Comparison of ENCODE assay signal across 2 cellular contexts in genomic region chr1:30949487-30949838, GRCh38. TPM values are rescaled to one million over a fixed set of nuclear protein-coding genes. Genes with fewer than 3 reads are reported as not detected.
"Had no signal": no experiment of that assay in that cellular context is flagged by ENCODE, and none has a peak within 500 bp of the region (broad histone marks: within the 10 kb centered on the region; RNA-seq: fewer than 3 reads in every experiment).

No MANE protein-coding gene starts in this region.

RNA-seq across cellular contexts. Expression of gene SDC3, which starts 40.9 kb away (rescaled TPM):
- polyA plus RNA-seq: immature natural killer cell; naive thymus-derived CD8-positive, alpha-beta T cell had no signal
